ENCODE assay signal across 1 cellular context in the genomic region with DNA sequence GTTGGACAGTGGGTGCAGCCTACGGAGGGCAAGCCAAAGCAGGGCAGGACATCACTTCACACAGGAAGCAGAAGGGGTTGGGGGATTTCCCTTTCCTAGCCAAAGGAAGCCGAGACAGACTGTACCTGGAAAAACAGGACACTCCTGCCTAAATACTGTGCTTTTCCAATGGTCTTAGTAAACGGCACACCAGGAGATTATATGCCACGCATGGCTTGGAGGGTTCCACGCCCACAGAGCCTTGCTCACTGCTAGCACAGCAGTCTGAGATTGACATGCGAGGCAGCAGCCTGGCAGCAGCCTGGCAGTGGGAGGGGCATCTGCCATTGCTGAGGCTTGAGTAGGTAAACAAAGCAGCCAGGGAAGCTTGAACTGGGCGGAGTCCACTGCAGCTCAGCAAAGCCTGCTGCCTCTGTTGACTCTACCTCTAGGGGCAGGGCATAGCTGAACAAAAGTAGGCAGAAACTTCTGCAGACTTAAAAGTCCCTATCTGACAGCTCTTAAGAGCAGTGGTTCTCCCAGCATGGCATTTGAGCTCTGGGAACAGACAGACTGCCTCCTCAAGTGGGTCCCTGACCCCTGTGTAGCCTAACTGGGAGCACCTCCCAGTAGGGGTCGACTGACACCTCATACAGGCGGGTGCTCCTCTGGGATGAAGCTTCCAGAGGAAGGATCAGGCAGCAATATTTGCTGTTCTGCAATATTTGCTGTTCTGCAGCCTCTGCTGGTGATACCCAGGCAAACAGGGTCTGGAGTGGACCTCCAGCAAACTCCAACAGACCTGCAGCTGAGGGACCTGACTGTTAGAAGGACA.
TF ChIP-seq lines count a peak whose summit lies in the region.
"Not testable (repeated sequence)": the region's sequence is repeated elsewhere in the genome, so short reads cannot be mapped to it uniquely, and the experiment has no call there.

No MANE protein-coding gene starts in this region.

TF ChIP-seq in HepG2, 621 proteins besides CTCF, POLR2A, EP300 and RAD21 (continued from another document and continues in another):
- TF ChIP-seq MLX (CRISPR knock-in tag; IDR thresholded peaks at IDR 0.05) (0 out of 2 replicates have a peak, but pooled peaks have one; percentile 55), HNRNPL (IDR thresholded peaks at IDR 0.05; ENCODE audit: low read depth, low read length) (peak; percentile 92), ZBTB7B (CRISPR knock-in tag; IDR thresholded peaks at IDR 0.05) (peak; percentile 60; the same call in 1 of the 2 replicates), PAXIP1 (CRISPR knock-in tag; conservative IDR thresholded peaks at IDR 0.05) (peak; percentile 81), ZSCAN9 (CRISPR knock-in tag; IDR thresholded peaks at IDR 0.05; ENCODE audit: borderline replicate concordance) (0 out of 2 replicates have a peak, but pooled peaks have one; percentile 40), ZNF644 (CRISPR knock-in tag; IDR thresholded peaks at IDR 0.05; ENCODE audit: low read depth) (peak; percentile 75; the same call in 1 of the 2 replicates), ZSCAN22 (CRISPR knock-in tag; IDR thresholded peaks at IDR 0.05) (0 out of 2 replicates have a peak, but pooled peaks have one; percentile 23), ZSCAN29 (CRISPR knock-in tag; conservative IDR thresholded peaks at IDR 0.05) (peak; percentile 58; the same call in 1 of the 2 replicates), NR2F6 (CRISPR knock-in tag; IDR thresholded peaks at IDR 0.05) (peak; percentile 66; the same call in 1 of the 2 replicates), ZBTB38 (CRISPR knock-in tag; IDR thresholded peaks at IDR 0.05) (0 out of 2 replicates have a peak, but pooled peaks have one; percentile 45), SAFB2 (CRISPR knock-in tag; IDR thresholded peaks at IDR 0.05; ENCODE audit: borderline replicate concordance, low read depth) (0 out of 2 replicates have a peak, but pooled peaks have one; percentile 41), MYC (CRISPR knock-in tag; IDR thresholded peaks at IDR 0.05; ENCODE audit: borderline replicate concordance) (0 out of 2 replicates have a peak, but pooled peaks have one; percentile 21), RCOR2 (CRISPR knock-in tag; IDR thresholded peaks at IDR 0.05) (peak; percentile 76), ZHX2 (IDR thresholded peaks at IDR 0.05; ENCODE audit: low read depth) (0 out of 2 replicates have a peak, but pooled peaks have one; percentile 44), ESRRA (CRISPR knock-in tag; IDR thresholded peaks at IDR 0.05; ENCODE audit: low read depth) (0 out of 2 replicates have a peak, but pooled peaks have one; percentile 27), POGK (CRISPR knock-in tag; conservative IDR thresholded peaks at IDR 0.05) (peak; percentile 46; the same call in 1 of the 2 replicates), ISL2 (CRISPR knock-in tag; IDR thresholded peaks at IDR 0.05) (peak; percentile 34; the same call in 1 of the 2 replicates), ZNF124 (CRISPR knock-in tag; IDR thresholded peaks at IDR 0.05) (peak; percentile 83), ZNF792 (CRISPR knock-in tag; IDR thresholded peaks at IDR 0.05) (peak; percentile 83), SMAD3 (CRISPR knock-in tag; IDR thresholded peaks at IDR 0.05) (peak; percentile 73; the same call in 1 of the 2 replicates), ZNF687 (CRISPR knock-in tag; IDR thresholded peaks at IDR 0.05) (peak; percentile 87), DMAP1 (CRISPR knock-in tag; IDR thresholded peaks at IDR 0.05) (peak; percentile 49; the same call in 1 of the 2 replicates), PHF20 (CRISPR knock-in tag; IDR thresholded peaks at IDR 0.05) (0 out of 2 replicates have a peak, but pooled peaks have one; percentile 37), ZNF782 (CRISPR knock-in tag; IDR thresholded peaks at IDR 0.05; ENCODE audit: borderline replicate concordance) (peak; percentile 84; the same call in 1 of the 2 replicates), YEATS2 (CRISPR knock-in tag; IDR thresholded peaks at IDR 0.05; ENCODE audit: borderline replicate concordance) (peak; percentile 60; the same call in 1 of the 2 replicates), FOXP4 (CRISPR knock-in tag; IDR thresholded peaks at IDR 0.05) (peak; percentile 83)
- TF ChIP-seq, protein P1, sequence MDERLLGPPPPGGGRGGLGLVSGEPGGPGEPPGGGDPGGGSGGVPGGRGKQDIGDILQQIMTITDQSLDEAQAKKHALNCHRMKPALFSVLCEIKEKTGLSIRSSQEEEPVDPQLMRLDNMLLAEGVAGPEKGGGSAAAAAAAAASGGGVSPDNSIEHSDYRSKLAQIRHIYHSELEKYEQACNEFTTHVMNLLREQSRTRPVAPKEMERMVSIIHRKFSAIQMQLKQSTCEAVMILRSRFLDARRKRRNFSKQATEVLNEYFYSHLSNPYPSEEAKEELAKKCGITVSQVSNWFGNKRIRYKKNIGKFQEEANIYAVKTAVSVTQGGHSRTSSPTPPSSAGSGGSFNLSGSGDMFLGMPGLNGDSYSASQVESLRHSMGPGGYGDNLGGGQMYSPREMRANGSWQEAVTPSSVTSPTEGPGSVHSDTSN (CRISPR knock-in tag; IDR thresholded peaks at IDR 0.05) = peak; percentile 82
- TF ChIP-seq, protein P2, sequence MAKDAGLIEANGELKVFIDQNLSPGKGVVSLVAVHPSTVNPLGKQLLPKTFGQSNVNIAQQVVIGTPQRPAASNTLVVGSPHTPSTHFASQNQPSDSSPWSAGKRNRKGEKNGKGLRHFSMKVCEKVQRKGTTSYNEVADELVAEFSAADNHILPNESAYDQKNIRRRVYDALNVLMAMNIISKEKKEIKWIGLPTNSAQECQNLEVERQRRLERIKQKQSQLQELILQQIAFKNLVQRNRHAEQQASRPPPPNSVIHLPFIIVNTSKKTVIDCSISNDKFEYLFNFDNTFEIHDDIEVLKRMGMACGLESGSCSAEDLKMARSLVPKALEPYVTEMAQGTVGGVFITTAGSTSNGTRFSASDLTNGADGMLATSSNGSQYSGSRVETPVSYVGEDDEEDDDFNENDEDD (CRISPR knock-in tag; IDR thresholded peaks at IDR 0.05; ENCODE audit: borderline replicate concordance) = peak; percentile 39; the same call in 1 of the 2 replicates
- TF ChIP-seq NR2F6 (IDR thresholded peaks at IDR 0.05); ZHX2 (CRISPR knock-in tag; IDR thresholded peaks at IDR 0.05; ENCODE audit: borderline replicate concordance): not testable (repeated sequence)
